10 cellular contexts compared by ENCODE assay signal in the genomic region with DNA sequence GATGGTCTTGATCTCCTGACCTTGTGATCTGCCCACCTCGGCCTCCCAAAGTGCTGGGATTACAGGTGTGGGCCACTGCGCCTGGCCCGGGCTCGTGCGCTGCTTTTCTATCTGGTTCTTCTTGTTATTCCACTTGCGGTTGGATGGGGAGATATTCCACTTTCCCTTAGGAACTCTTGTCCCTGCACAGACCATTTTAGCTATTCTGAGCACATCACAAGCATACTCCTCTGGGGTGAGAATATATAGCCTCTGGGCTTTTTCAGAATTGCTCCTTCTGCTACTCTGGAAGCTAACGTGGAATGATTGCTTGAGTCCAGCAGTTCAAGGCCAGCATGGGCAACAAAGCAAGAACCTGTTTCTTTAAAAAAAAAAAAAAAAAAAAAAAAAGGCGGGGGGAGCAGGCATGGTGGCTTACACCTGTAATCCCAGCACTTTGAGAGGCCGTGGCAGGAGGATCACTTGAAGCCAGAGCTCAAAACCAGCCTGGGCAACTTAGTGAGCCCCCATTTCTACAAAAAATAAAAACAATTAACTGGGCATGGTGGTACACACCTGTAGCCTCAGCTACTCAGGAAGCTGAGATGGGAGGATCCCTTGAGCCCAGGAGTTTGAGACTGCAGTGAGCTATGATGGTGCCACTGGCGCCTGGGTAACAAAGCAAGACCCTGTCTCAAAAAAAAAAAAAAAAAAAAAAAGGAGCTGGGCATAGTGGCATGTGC. TPM values are rescaled to one million over a fixed set of nuclear protein-coding genes. Genes with fewer than 3 reads are reported as not detected.
A peak's percentile ranks its signal among the peaks of the same experiment; 100 is the strongest.
DNase-seq lines count a peak whose midpoint lies in the region; ATAC-seq, FAIRE-seq and TF ChIP-seq lines count a peak whose summit lies in the region.
"Had no signal": no experiment of that assay in that cellular context is flagged by ENCODE, and none has a peak within 500 bp of the region (broad histone marks: within the 10 kb centered on the region; RNA-seq: fewer than 3 reads in every experiment).

No MANE protein-coding gene starts in this region.

- no peaks in the 10 kb centered on the region for H3K9me3 ChIP-seq in HepG2 (ENCODE audit: low read length)
- no peaks in the 10 kb centered on the region for H3K9me3 ChIP-seq in right lobe of liver
- H3K9me3 ChIP-seq in fibroblast of lung (ENCODE audit: control insufficient read depth, insufficient read depth, low read depth, low read length) = no peaks in the 10 kb centered on the region
- H3K9me3 ChIP-seq in sigmoid colon = no peaks in the 10 kb centered on the region
- H3K9me3 ChIP-seq in adrenal gland (replicated peaks in 1 of 3) = no peaks in the 10 kb centered on the region

- no peak overlapping the region for H3K4me2 ChIP-seq in HepG2 (ENCODE audit: low read depth, low read length)
- peak overlapping the region; percentile 67 for H3K4me2 ChIP-seq in fibroblast of lung (ENCODE audit: extremely low read depth, insufficient read depth, low read length)

- H3K27ac Mint-ChIP-seq in stimulated activated effector memory CD8-positive, alpha-beta T cell treated with anti-CD3 and anti-CD28 coated beads, Interleukin-12 subunit alpha, Interleukin-12 subunit beta, amount 100 ng/mL, for 72 hours = no peak overlapping the region
- H3K27ac Mint-ChIP-seq: activated B cell treated with CpG ODN at 0.5 μM for 24 hours; activated naive CD4-positive, alpha-beta T cell treated with anti-CD3 and anti-CD28 coated beads, Interleukin-2, amount 50 U/mL, for 72 hours had no signal

- H3K36me3 ChIP-seq in HepG2 (replicated peaks in 1 of 2; ENCODE audit: control insufficient read depth in 1 of 2, insufficient read depth in 2 of 2, low read length in 2 of 2) = no peaks in the 10 kb centered on the region; a peak in 1 of 5 replicates
- no peaks in the 10 kb centered on the region for H3K36me3 ChIP-seq in right lobe of liver
- H3K36me3 ChIP-seq in fibroblast of lung (ENCODE audit: control insufficient read depth, insufficient read depth, low read length) = no peaks in the 10 kb centered on the region
- H3K36me3 ChIP-seq in sigmoid colon = no peaks in the 10 kb centered on the region
- H3K36me3 ChIP-seq in adrenal gland (replicated peaks in 1 of 2) = no peaks in the 10 kb centered on the region

- no peak overlapping the region for H3K9ac ChIP-seq in HepG2 (ENCODE audit: insufficient read depth, low read depth, low read length)
- no peak overlapping the region for H3K9ac ChIP-seq in fibroblast of lung (ENCODE audit: insufficient read depth, low read length)

- no peaks in the 10 kb centered on the region for H3K9me3 Mint-ChIP-seq in stimulated activated effector memory CD8-positive, alpha-beta T cell treated with anti-CD3 and anti-CD28 coated beads, Interleukin-12 subunit alpha, Interleukin-12 subunit beta, amount 100 ng/mL, for 72 hours
- H3K9me3 Mint-ChIP-seq: activated B cell treated with CpG ODN at 0.5 μM for 24 hours; activated naive CD4-positive, alpha-beta T cell treated with anti-CD3 and anti-CD28 coated beads, Interleukin-2, amount 50 U/mL, for 72 hours had no signal

- CTCF ChIA-PET in HepG2 (lab: Yijun Ruan, JAX; ENCODE audit: low intra/inter-chr PET ratio, low total read pairs) = interaction anchor here (0.8 kb wide), 1 partner anchor 8 kb away, joined by 3 read pairs; no protein-coding TSS in a partner anchor

- H3K27me3 ChIP-seq in HepG2 (ENCODE audit: control insufficient read depth in 1 of 2, insufficient read depth in 2 of 2, low read length in 2 of 2) (no peaks in the 10 kb centered on the region), right lobe of liver (no peaks in the 10 kb centered on the region), fibroblast of lung (ENCODE audit: control insufficient read depth, insufficient read depth, low read length) (no peaks in the 10 kb centered on the region), sigmoid colon (no peaks in the 10 kb centered on the region), adrenal gland (no peaks in the 10 kb centered on the region)

- no peak for FAIRE-seq in HepG2 (lab: Jason Lieb, UNC)

- H3K27ac ChIP-seq in HepG2 (ENCODE audit: extremely low read length, insufficient read depth, low read length) (peak overlapping the region; percentile 74), right lobe of liver (peak overlapping the region in 1 of 3 donors; percentile 64), fibroblast of lung (ENCODE audit: insufficient read depth, low read length) (peak overlapping the region; percentile 89), sigmoid colon (peak overlapping the region; percentile 60 to 80 (median 68)), adrenal gland (peak overlapping the region in 1 of 5 donors; percentile 11)

- POLR2A ChIA-PET in HepG2 (lab: Yijun Ruan, JAX) = interaction anchor here (0.7 to 4.7 kb wide), 2 partner anchors 13 to 59 kb away, joined by 3 to 65 read pairs; a partner anchor contains a TSS

- H3K36me3 Mint-ChIP-seq in stimulated activated effector memory CD8-positive, alpha-beta T cell treated with anti-CD3 and anti-CD28 coated beads, Interleukin-12 subunit alpha, Interleukin-12 subunit beta, amount 100 ng/mL, for 72 hours = no peaks in the 10 kb centered on the region
- H3K36me3 Mint-ChIP-seq: activated naive CD4-positive, alpha-beta T cell treated with anti-CD3 and anti-CD28 coated beads, Interleukin-2, amount 50 U/mL, for 72 hours had no signal

- H3K4me1 ChIP-seq in HepG2 (ENCODE audit: insufficient read depth, low read length) (peaks cover 51% of the 10 kb centered on the region), right lobe of liver (peaks cover 0 to 26% (median 9%) of the 10 kb centered on the region in 4 donors), fibroblast of lung (ENCODE audit: control insufficient read depth, extremely low read depth, insufficient read depth, low read length) (peaks cover 9% of the 10 kb centered on the region), sigmoid colon (peaks cover 0 to 18% (median 16%) of the 10 kb centered on the region in 4 donors), adrenal gland (replicated peaks in 1 of 2) (peaks cover 3 to 6% of the 10 kb centered on the region in 2 donors)

- DNase-seq in HepG2 (ENCODE audit: low spot score) (no peak), right lobe of liver (no peak), fibroblast of lung (ENCODE audit: low read depth in 2 of 2) (no peak), sigmoid colon (no peak), adrenal gland (no peak)
- no peak for DNase-seq in stimulated activated CD4-positive, alpha-beta T cell treated with anti-CD3 and anti-CD28 coated beads, Interleukin-1b, Interleukin-23, amount 100 ng/mL, for 48 hours
- no peak for DNase-seq in stimulated activated effector memory CD8-positive, alpha-beta T cell treated with anti-CD3 and anti-CD28 coated beads, Interleukin-12 subunit alpha, Interleukin-12 subunit beta, amount 100 ng/mL, for 72 hours (ENCODE audit: low spot score in 2 of 2)
- DNase-seq: activated B cell treated with CpG ODN at 0.5 μM for 24 hours had no signal

- no peak overlapping the region for H3K4me3 ChIP-seq in HepG2 (replicated peaks in 1 of 3; ENCODE audit: insufficient read depth in 1 of 3, low read depth in 2 of 3, low read length in 3 of 3)
- H3K4me3 ChIP-seq in right lobe of liver = no peak overlapping the region
- peak overlapping the region in 1 of 4 experiments; percentile 33 for H3K4me3 ChIP-seq in fibroblast of lung (replicated peaks in 1 of 4; ENCODE audit: control extremely low read depth in 1 of 4, insufficient read depth in 1 of 4, low read depth in 3 of 4, low read length in 4 of 4)
- H3K4me3 ChIP-seq in sigmoid colon = no peak overlapping the region
- no peak overlapping the region for H3K4me3 ChIP-seq in adrenal gland

- TF ChIP-seq EP300 in HepG2 (IDR thresholded peaks at IDR 0.05; ENCODE audit: low read depth in 2 of 2, low read length in 2 of 2) (no peak), HepG2 (CRISPR knock-in tag; IDR thresholded peaks at IDR 0.05; ENCODE audit: borderline replicate concordance) (no peak), sigmoid colon (IDR thresholded peaks at IDR 0.05) (no peak)

- H2AFZ ChIP-seq in HepG2 (ENCODE audit: low read length) = no peak overlapping the region
- no peak overlapping the region for H2AFZ ChIP-seq in fibroblast of lung (ENCODE audit: low read length)

- TF ChIP-seq CTCF in HepG2 (CRISPR knock-in tag; IDR thresholded peaks at IDR 0.05) (no peak), right lobe of liver (IDR thresholded peaks at IDR 0.05) (no peak), fibroblast of lung (conservative IDR thresholded peaks at IDR 0.05 in 1 of 2, IDR thresholded peaks at IDR 0.05 in 1 of 2; ENCODE audit: low read depth in 1 of 2, low read length in 2 of 2) (no peak), sigmoid colon (IDR thresholded peaks at IDR 0.05) (no peak), adrenal gland (IDR thresholded peaks at IDR 0.05) (no peak)

- 83% methylated on average over 10 of the region's 10 CpGs for WGBS in HepG2 (ENCODE audit: low lambda C conversion rate)
- 91% methylated on average over 9 of the region's 10 CpGs for WGBS in right lobe of liver (ENCODE audit: insufficient coverage, low coverage, low lambda C conversion rate, missing lambda C conversion rate)
- WGBS in sigmoid colon, 2 donors = 81 to 91% methylated on average over 10 of the region's 10 CpGs
- 84 to 92% (median 88%) methylated on average over 9 to 10 of the region's 10 CpGs for WGBS in adrenal gland, 4 donors

- H4K20me1 ChIP-seq in HepG2 (ENCODE audit: insufficient read depth, low read length) = no peaks in the 10 kb centered on the region
- H4K20me1 ChIP-seq in fibroblast of lung (ENCODE audit: control insufficient read depth, extremely low read depth, insufficient read depth, low read length) = no peaks in the 10 kb centered on the region

- in situ Hi-C loops in HepG2 (cut with HindIII; ENCODE audit: extremely low pct_ligation_motif_present, low pct_unique_long_range_greater_than_20kb) = loop anchor here (10.0 kb wide), 1 partner anchor 88 kb away; a partner anchor contains a TSS

- no TSS peak for BruUV-seq in HepG2 (replicated peaks; lab: Mats Ljungman, UMichigan)

- TF ChIP-seq RAD21 in HepG2 (CRISPR knock-in tag; IDR thresholded peaks at IDR 0.05) = no peak

- H3K79me2 ChIP-seq in HepG2 (ENCODE audit: insufficient read depth, low read length) (no peaks in the 10 kb centered on the region), fibroblast of lung (ENCODE audit: control insufficient read depth, insufficient read depth, low read length) (no peaks in the 10 kb centered on the region)

- ATAC-seq in HepG2 (no peak), right lobe of liver (no peak), GM19397 (IDR thresholded peaks at IDR 0.05; ENCODE audit: unreplicated experiment) (no peak)
- no peak for ATAC-seq in stimulated activated effector memory CD8-positive, alpha-beta T cell treated with anti-CD3 and anti-CD28 coated beads, Interleukin-12 subunit alpha, Interleukin-12 subunit beta, amount 100 ng/mL, for 72 hours
- ATAC-seq: activated naive CD4-positive, alpha-beta T cell treated with anti-CD3 and anti-CD28 coated beads, Interleukin-2, amount 50 U/mL, for 72 hours had no signal

- no peaks in the 10 kb centered on the region for H3K4me1 Mint-ChIP-seq in stimulated activated effector memory CD8-positive, alpha-beta T cell treated with anti-CD3 and anti-CD28 coated beads, Interleukin-12 subunit alpha, Interleukin-12 subunit beta, amount 100 ng/mL, for 72 hours

- H3K4me3 Mint-ChIP-seq in stimulated activated effector memory CD8-positive, alpha-beta T cell treated with anti-CD3 and anti-CD28 coated beads, Interleukin-12 subunit alpha, Interleukin-12 subunit beta, amount 100 ng/mL, for 72 hours = no peak overlapping the region
- H3K4me3 Mint-ChIP-seq: activated B cell treated with CpG ODN at 0.5 μM for 24 hours had no signal

- intact Hi-C loops in HepG2 (cut with micrococcal nuclease; ENCODE audit: unreplicated experiment) = no loop called here
- intact Hi-C loops in right lobe of liver (cut with DNase I) = no loop called here
- intact Hi-C loops in sigmoid colon (cut with DNase I) = no loop called here
- intact Hi-C loops in adrenal gland (cut with DNase I) = no loop called here

- TF ChIP-seq POLR2A in HepG2 (IDR thresholded peaks at IDR 0.05; ENCODE audit: insufficient read depth in 1 of 2, low read depth in 2 of 2, low read length in 2 of 2) = no peak
- no peak for TF ChIP-seq POLR2A in right lobe of liver (IDR thresholded peaks at IDR 0.05)
- no peak for TF ChIP-seq POLR2A in sigmoid colon (IDR thresholded peaks at IDR 0.05)
- TF ChIP-seq POLR2A in adrenal gland (IDR thresholded peaks at IDR 0.05) = no peak

RNA-seq across cellular contexts. Expression of a gene that starts 11.9 kb away (rescaled TPM):
- total RNA-seq in HepG2 (2016; rRNA removed; fragmentation: Illumina TruSeq; extraction: Trizol) = 210 and 242 TPM in 2 replicates
- total RNA-seq in HepG2 (2016; cell fraction: cytosol; rRNA removed; fragmentation: Illumina TruSeq; extraction: Trizol; ENCODE audit: low read depth) = 63.5 and 72.1 TPM in 2 replicates
- 212 TPM in 2 replicates for total RNA-seq in HepG2 (2016; cell fraction: insoluble cytoplasmic fraction; rRNA removed; fragmentation: Illumina TruSeq; extraction: Trizol)
- total RNA-seq in HepG2 (2016; cell fraction: membrane; rRNA removed; fragmentation: Illumina TruSeq; extraction: Trizol) = 131 and 149 TPM in 2 replicates
- 134 TPM in 2 replicates for total RNA-seq in HepG2 (2016; cell fraction: nucleus; rRNA removed; fragmentation: Illumina TruSeq; extraction: Trizol)
- 64.8 and 67.5 TPM in 2 replicates for polyA plus RNA-seq in HepG2 (2011; rRNA removed)
- polyA plus RNA-seq in HepG2 (2011; cell fraction: cytosol; rRNA removed) = 60.1 and 64.5 TPM in 2 replicates
- polyA plus RNA-seq in HepG2 (2011; cell fraction: nucleus; rRNA removed) = 37.3 and 39.4 TPM in 2 replicates
- 112 and 139 TPM in 2 replicates for polyA plus RNA-seq in HepG2 (2012)
- polyA plus RNA-seq in HepG2 (2016; cell fraction: cytosol; fragmentation: Illumina TruSeq; extraction: Trizol; ENCODE audit: low read depth) = 80.6 and 88.6 TPM in 2 replicates
- polyA plus RNA-seq in HepG2 (2016; cell fraction: insoluble cytoplasmic fraction; fragmentation: Illumina TruSeq; extraction: Trizol; ENCODE audit: low read depth) = 270 and 293 TPM in 2 replicates
- polyA plus RNA-seq in HepG2 (2016; cell fraction: membrane; fragmentation: Illumina TruSeq; extraction: Trizol; ENCODE audit: low read depth) = 132 and 155 TPM in 2 replicates
- polyA plus RNA-seq in HepG2 (2016; cell fraction: nucleus; fragmentation: Illumina TruSeq; extraction: Trizol; ENCODE audit: insufficient read depth, low read depth) = 206 and 219 TPM in 2 replicates
- polyA minus RNA-seq in HepG2 (2011; rRNA and poly(A)+ RNA removed; ENCODE audit: low replicate concordance) = 119 and 158 TPM in 2 replicates
- polyA minus RNA-seq in HepG2 (2011; cell fraction: cytosol; rRNA and poly(A)+ RNA removed) = 59.4 and 61.6 TPM in 2 replicates
- 35.2 and 45.2 TPM in 2 replicates for polyA minus RNA-seq in HepG2 (2011; cell fraction: nucleus; rRNA and poly(A)+ RNA removed)
- total RNA-seq in right lobe of liver = 100 to 1,000 TPM in 1 of 6 experiments, 10 to 100 TPM in 5; 51.9 to 151 (median 72.0) TPM
- total RNA-seq in fibroblast of lung = 135 and 158 TPM in 2 replicates
- polyA plus RNA-seq in fibroblast of lung = 121 and 179 TPM in 2 replicates
- 286 and 450 TPM in 2 replicates for polyA plus RNA-seq in fibroblast of lung (2012)
- polyA minus RNA-seq in fibroblast of lung (ENCODE audit: low replicate concordance) = 297 and 415 TPM in 2 replicates
- total RNA-seq in sigmoid colon = 10 to 100 TPM; 30.6 to 44.2 (median 36.9) TPM
- polyA plus RNA-seq in sigmoid colon = 100 to 1,000 TPM in 1 of 3 donors, 10 to 100 TPM in 2; 69.7 to 115 (median 71.0) TPM
- 100 to 1,000 TPM in 2 of 8 donors, 10 to 100 TPM in 6; 68.5 to 162 (median 84.6) TPM for total RNA-seq in adrenal gland
- 100 to 1,000 TPM in 1 of 3 donors, 10 to 100 TPM in 2; 32.2 to 170 (median 41.4) TPM for polyA plus RNA-seq in adrenal gland

RNA-seq across cellular contexts. Expression of a gene that starts 43.3 kb away (rescaled TPM):
- total RNA-seq in HepG2 (2016; rRNA removed; fragmentation: Illumina TruSeq; extraction: Trizol) (22.0 and 24.9 TPM in 2 replicates), right lobe of liver (1 to 10 TPM; 1.8 to 9.3 (median 5.7) TPM), fibroblast of lung (7.4 and 10.2 TPM in 2 replicates), sigmoid colon (10 to 100 TPM in 2 of 4 donors, 1 to 10 TPM in 2; 2.8 to 15.0 (median 10.7) TPM), adrenal gland (10 to 100 TPM in 7 of 8 donors, 1 to 10 TPM in 1; 10.0 to 32.9 (median 16.0) TPM)
- 32.3 and 41.2 TPM in 2 replicates for total RNA-seq in HepG2 (2016; cell fraction: cytosol; rRNA removed; fragmentation: Illumina TruSeq; extraction: Trizol; ENCODE audit: low read depth)
- total RNA-seq in HepG2 (2016; cell fraction: insoluble cytoplasmic fraction; rRNA removed; fragmentation: Illumina TruSeq; extraction: Trizol) = 18.1 and 23.2 TPM in 2 replicates
- total RNA-seq in HepG2 (2016; cell fraction: membrane; rRNA removed; fragmentation: Illumina TruSeq; extraction: Trizol) = 41.4 and 43.7 TPM in 2 replicates
- 8.1 and 10.8 TPM in 2 replicates for total RNA-seq in HepG2 (2016; cell fraction: nucleus; rRNA removed; fragmentation: Illumina TruSeq; extraction: Trizol)
- polyA plus RNA-seq in HepG2 (2011; rRNA removed) (2.9 and 3.3 TPM in 2 replicates), fibroblast of lung (11.9 and 15.3 TPM in 2 replicates), sigmoid colon (10 to 100 TPM; 16.8 to 22.2 (median 20.1) TPM), adrenal gland (10 to 100 TPM; 19.6 to 25.4 (median 24.5) TPM)
- polyA plus RNA-seq in HepG2 (2011; cell fraction: cytosol; rRNA removed) = 3.8 and 4.5 TPM in 2 replicates
- 2.8 and 3.7 TPM in 2 replicates for polyA plus RNA-seq in HepG2 (2011; cell fraction: nucleus; rRNA removed)
- 5.0 and 10.5 TPM in 2 replicates for polyA plus RNA-seq in HepG2 (2012)
- polyA plus RNA-seq in HepG2 (2016; cell fraction: cytosol; fragmentation: Illumina TruSeq; extraction: Trizol; ENCODE audit: low read depth) = 49.6 and 69.4 TPM in 2 replicates
- polyA plus RNA-seq in HepG2 (2016; cell fraction: insoluble cytoplasmic fraction; fragmentation: Illumina TruSeq; extraction: Trizol; ENCODE audit: low read depth) = 33.2 and 38.1 TPM in 2 replicates
- polyA plus RNA-seq in HepG2 (2016; cell fraction: membrane; fragmentation: Illumina TruSeq; extraction: Trizol; ENCODE audit: low read depth) = 55.5 and 60.0 TPM in 2 replicates
- 17.3 and 17.4 TPM in 2 replicates for polyA plus RNA-seq in HepG2 (2016; cell fraction: nucleus; fragmentation: Illumina TruSeq; extraction: Trizol; ENCODE audit: insufficient read depth, low read depth)
- polyA minus RNA-seq in HepG2 (2011; rRNA and poly(A)+ RNA removed; ENCODE audit: low replicate concordance) = 5.9 and 8.9 TPM in 2 replicates
- polyA minus RNA-seq in HepG2 (2011; cell fraction: cytosol; rRNA and poly(A)+ RNA removed) = 1.5 and 2.0 TPM in 2 replicates
- 1.0 and 3.9 TPM in 2 replicates for polyA minus RNA-seq in HepG2 (2011; cell fraction: nucleus; rRNA and poly(A)+ RNA removed)
- polyA plus RNA-seq in fibroblast of lung (2012) = 17.1 and 26.7 TPM in 2 replicates
- 5.3 and 6.1 TPM in 2 replicates for polyA minus RNA-seq in fibroblast of lung (ENCODE audit: low replicate concordance)
